In the genomic region with DNA sequence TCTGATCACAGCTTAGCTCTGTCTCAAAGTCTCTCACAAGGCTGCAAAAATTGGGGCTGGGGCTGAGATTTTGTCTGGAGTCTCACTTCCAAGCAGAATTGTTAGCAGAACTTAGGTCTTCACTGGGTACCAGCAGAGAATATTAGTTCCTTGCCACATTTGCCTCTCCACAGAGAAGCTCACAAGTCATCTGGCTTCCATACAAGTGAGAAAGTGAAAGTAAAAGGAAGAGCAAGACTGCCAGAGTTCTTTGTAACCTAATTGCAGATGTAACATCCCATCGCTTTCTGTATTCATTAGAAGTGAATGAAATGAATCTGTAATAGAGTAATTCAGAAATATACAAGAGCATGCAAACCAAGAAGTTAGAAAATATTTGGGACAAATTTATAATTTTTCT, we compare ENCODE assay signal across 9 cellular contexts.
A peak's percentile ranks its signal among the peaks of the same experiment; 100 is the strongest.
DNase-seq lines count a peak whose midpoint lies in the region; ATAC-seq, FAIRE-seq and TF ChIP-seq lines count a peak whose summit lies in the region.
"Had no signal": no experiment of that assay in that cellular context is flagged by ENCODE, and none has a peak within 500 bp of the region (broad histone marks: within the 10 kb centered on the region; RNA-seq: fewer than 3 reads in every experiment).

No MANE protein-coding gene starts in this region.

- H3K4me3 ChIP-seq in muscle layer of duodenum (ENCODE audit: low read depth in 1 of 2, low read length in 2 of 2): peak overlapping the region; percentile 38 to 54
- no peak overlapping the region for H3K4me3 ChIP-seq in body of pancreas
- peak overlapping the region in 1 of 4 donors; percentile 26 for H3K4me3 ChIP-seq in transverse colon

- no peak for TF ChIP-seq POLR2A in GM12891 (IDR thresholded peaks at IDR 0.05; ENCODE audit: low read depth, low read length)
- no peak for TF ChIP-seq POLR2A in body of pancreas (IDR thresholded peaks at IDR 0.05)
- TF ChIP-seq POLR2A in transverse colon (IDR thresholded peaks at IDR 0.05): no peak

- DNase-seq in GM12891 (ENCODE audit: insufficient read length, low spot score) (no peak), amniotic epithelial cell (ENCODE audit: low read depth) (peak; percentile 0), NCI-H2081 treated with DMSO at 0.1 percent for 48 hours (lab: John Stamatoyannopoulos, UW) (no peak), body of pancreas (no peak), transverse colon (no peak)
- no peak for DNase-seq in stimulated activated naive CD4-positive, alpha-beta T cell (lab: John Stamatoyannopoulos, UW)
- DNase-seq: stimulated activated CD4-positive, alpha-beta T cell treated with anti-CD3 and anti-CD28 coated beads, Interleukin-2, amount 100 ng/mL, for 24 hours had no signal

- no peak for TF ChIP-seq EP300 in transverse colon (IDR thresholded peaks at IDR 0.05; ENCODE audit: low read depth)

- WGBS in body of pancreas, 2 donors: 52 to 54% methylated on average over 1 of the region's 1 CpG
- WGBS in transverse colon (ENCODE audit: low coverage in 1 of 2), 2 donors: 20 to 24% methylated on average over 1 of the region's 1 CpG

- in situ Hi-C loops in transverse colon (cut with MboI; ENCODE audit: low pct_ligation_motif_present in 1 of 4, low pct_unique_long_range_greater_than_20kb in 1 of 4, low sequenced_read_pairs in 3 of 4): no loop called here

- FAIRE-seq in GM12891 (lab: Jason Lieb, UNC): peak; percentile 33

- intact Hi-C loops in body of pancreas (cut with DNase I): no loop called here
- intact Hi-C loops in transverse colon (cut with DNase I; ENCODE audit: low total_unique reads): no loop called here

- TF ChIP-seq CTCF in body of pancreas (IDR thresholded peaks at IDR 0.05) (no peak), transverse colon (IDR thresholded peaks at IDR 0.05) (no peak)

- H3K4me1 ChIP-seq in muscle layer of duodenum (ENCODE audit: control insufficient read depth in 1 of 2, insufficient read depth in 2 of 2, low read length in 2 of 2) (no peaks in the 10 kb centered on the region), body of pancreas (no peaks in the 10 kb centered on the region), transverse colon (no peaks in the 10 kb centered on the region)

- H3K27me3 ChIP-seq in muscle layer of duodenum (ENCODE audit: low read depth, low read length): no peaks in the 10 kb centered on the region
- no peaks in the 10 kb centered on the region for H3K27me3 ChIP-seq in body of pancreas
- H3K27me3 ChIP-seq in transverse colon: no peaks in the 10 kb centered on the region

- H3K36me3 ChIP-seq in muscle layer of duodenum (ENCODE audit: control insufficient read depth in 1 of 2, insufficient read depth in 2 of 2, low read length in 2 of 2): no peaks in the 10 kb centered on the region
- no peaks in the 10 kb centered on the region for H3K36me3 ChIP-seq in body of pancreas (replicated peaks in 1 of 2; ENCODE audit: insufficient read depth in 1 of 2, low read depth in 2 of 2)
- H3K36me3 ChIP-seq in transverse colon: no peaks in the 10 kb centered on the region

- H3K27ac ChIP-seq in muscle layer of duodenum (ENCODE audit: low read length): no peak overlapping the region
- no peak overlapping the region for H3K27ac ChIP-seq in body of pancreas
- no peak overlapping the region for H3K27ac ChIP-seq in transverse colon

- ATAC-seq in HG03064 (IDR thresholded peaks at IDR 0.05; ENCODE audit: low read depth, unreplicated experiment) (peak; percentile 85), body of pancreas (no peak)

- no peaks in the 10 kb centered on the region for H3K9me3 ChIP-seq in muscle layer of duodenum (ENCODE audit: control insufficient read depth in 1 of 2, low read length in 2 of 2)
- H3K9me3 ChIP-seq in body of pancreas: no peaks in the 10 kb centered on the region
- no peaks in the 10 kb centered on the region for H3K9me3 ChIP-seq in transverse colon

TF ChIP-seq in GM12891, 5 proteins besides CTCF, POLR2A, EP300 and RAD21:
- no peak for TF ChIP-seq POU2F2 (IDR thresholded peaks at IDR 0.05; ENCODE audit: low read depth, low read length)
- TF ChIP-seq SPI1 (IDR thresholded peaks at IDR 0.05; ENCODE audit: low read depth, low read length): no peak
- TF ChIP-seq POLR2AphosphoS5 (IDR thresholded peaks at IDR 0.05; ENCODE audit: low read depth, low read length): no peak
- TF ChIP-seq TAF1 (IDR thresholded peaks at IDR 0.05; ENCODE audit: low read depth, low read length): no peak
- TF ChIP-seq PAX5 (IDR thresholded peaks at IDR 0.05; ENCODE audit: insufficient read depth, low read length, severe bottlenecking): no peak
TF ChIP-seq in GM12891: peak in this region for 0.

Comparison
In these comparisons a context has a peak if more than half of its experiments do, and no peak if none do; other contexts are left out.
1. H3K4me3 ChIP-seq: peak in muscle layer of duodenum (2 of 2); none in body of pancreas (0 of 2).